16 cellular contexts compared by ENCODE assay signal in the genomic region with DNA sequence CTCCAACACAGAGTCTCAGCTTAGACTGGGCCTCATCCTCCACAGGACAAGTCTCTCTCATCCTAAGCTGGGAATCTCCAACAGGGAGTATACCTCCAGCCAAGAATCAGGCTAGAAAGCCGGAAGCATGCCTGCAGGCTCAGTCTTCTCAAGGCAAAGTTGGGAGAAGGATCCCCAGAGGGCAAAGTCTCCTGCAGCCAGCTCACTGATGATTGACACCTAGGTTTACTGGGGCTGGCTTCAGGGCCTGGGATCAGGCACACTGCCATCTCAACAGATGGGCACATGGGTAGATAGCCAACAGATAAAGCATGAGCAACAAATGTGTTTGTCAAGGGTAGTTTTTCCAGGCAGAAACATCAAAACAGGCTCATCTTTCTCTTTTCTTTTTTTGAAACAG. TPM values are rescaled to one million over a fixed set of nuclear protein-coding genes. Genes with fewer than 3 reads are reported as not detected.
"Had no signal": no experiment of that assay in that cellular context is flagged by ENCODE, and none has a peak within 500 bp of the region (broad histone marks: within the 10 kb centered on the region; RNA-seq: fewer than 3 reads in every experiment).

No MANE protein-coding gene starts in this region.

- H3K27me3 ChIP-seq: foreskin keratinocyte, stomach, testis had no signal

- H3K36me3 ChIP-seq: stomach had no signal

- ATAC-seq: activated CD8-positive, alpha-beta T cell treated with anti-CD3 and anti-CD28 coated beads, Interleukin-2, amount 10 ng/mL, durations not matched to agents 7 days and 5 days; foreskin keratinocyte; sciatic nerve; T-helper 17 cell; WTC11 had no signal

- DNase-seq: activated CD4-positive, alpha-beta T cell treated with anti-CD3 and anti-CD28 coated beads, Interleukin-2, amount 10 ng/mL, durations not matched to agents 24 days and 14 days; activated CD8-positive, alpha-beta T cell treated with anti-CD3 and anti-CD28 coated beads, Interleukin-2, amount 10 ng/mL, durations not matched to agents 7 days and 5 days; activated gamma-delta T cell treated with Interleukin-2 at 50 U/mL for 16 hours; amniotic stem cell; effector memory CD4-positive, alpha-beta T cell; foreskin keratinocyte; glutamatergic neuron; mesendoderm; nephron progenitor cell; stimulated activated CD4-positive, alpha-beta T cell treated with anti-CD3 and anti-CD28 coated beads, Interleukin-2, amount 100 ng/mL, for 24 hours; stomach; T-helper 17 cell; testis had no signal

- H3K27ac ChIP-seq: foreskin keratinocyte, stomach, testis had no signal

- H3K4me1 ChIP-seq: foreskin keratinocyte, testis had no signal

- H3K4me3 ChIP-seq: stomach, testis had no signal

- H3K9me3 ChIP-seq: stomach, testis had no signal

RNA-seq across cellular contexts. Expression of a gene that starts 56.1 kb away (rescaled TPM):
- total RNA-seq: activated CD4-positive, alpha-beta T cell treated with anti-CD3 and anti-CD28 coated beads, Interleukin-2, amount 10 ng/mL, durations not matched to agents 24 days and 14 days; activated CD8-positive, alpha-beta T cell treated with anti-CD3 and anti-CD28 coated beads, Interleukin-2, amount 10 ng/mL, durations not matched to agents 7 days and 5 days; foreskin keratinocyte; pulmonary artery endothelial cell; T-helper 17 cell had no signal
